ENCODE assay signal across 12 cellular contexts in the genomic region with DNA sequence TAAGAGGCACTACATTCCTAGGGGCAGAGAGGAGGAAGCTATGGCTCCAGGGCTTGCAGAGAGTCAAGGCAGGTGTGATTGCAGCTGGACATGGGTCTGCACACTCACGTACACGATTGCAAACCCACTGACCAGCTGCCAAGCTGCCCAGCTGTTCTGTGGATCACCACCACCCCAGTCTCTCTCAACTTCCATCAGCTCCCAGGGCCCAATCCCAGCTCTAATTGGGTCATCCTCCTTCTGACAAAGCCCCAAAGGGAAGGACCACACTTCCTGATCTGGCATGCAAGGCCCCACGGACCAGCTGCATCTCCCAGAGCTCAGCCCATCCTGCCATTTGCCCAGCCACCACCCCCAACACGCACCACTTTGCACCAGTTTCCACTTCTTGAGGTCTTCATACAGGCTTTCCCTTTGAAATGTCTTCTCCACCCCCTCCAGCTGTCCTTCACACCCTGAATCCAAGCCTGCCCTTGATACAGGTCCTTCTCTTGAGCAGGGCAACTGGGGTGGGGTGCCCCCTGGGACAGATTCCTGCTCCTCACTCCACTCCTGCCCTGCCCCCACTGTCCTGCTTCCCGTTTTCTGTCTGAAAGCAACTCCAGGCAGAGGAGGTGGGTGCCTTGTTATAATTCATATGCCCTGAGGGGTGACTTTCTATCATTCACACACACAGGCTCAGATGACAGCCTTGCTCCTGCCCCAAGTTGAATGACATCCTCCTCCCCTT.
DNase-seq lines count a peak whose midpoint lies in the region; ATAC-seq and TF ChIP-seq lines count a peak whose summit lies in the region.
"Had no signal": no experiment of that assay in that cellular context is flagged by ENCODE, and none has a peak within 500 bp of the region (broad histone marks: within the 10 kb centered on the region; RNA-seq: fewer than 3 reads in every experiment).

No MANE protein-coding gene starts in this region.

- H3K27ac Mint-ChIP-seq in effector memory CD8-positive, alpha-beta T cell = peak overlapping the region; percentile 67 to 82

- DNase-seq in DMS53 (lab: John Stamatoyannopoulos, UW) (peak; percentile 23), DMS53 treated with DMSO at 0.1 percent for 48 hours (lab: John Stamatoyannopoulos, UW; ENCODE audit: unreplicated experiment) (no peak), RWPE1 (ENCODE audit: low spot score) (no peak), spleen (no peak), kidney tubule cell (ENCODE audit: low spot score) (no peak), NCI-H2227 treated with DMSO at 0.1 percent for 48 hours (lab: John Stamatoyannopoulos, UW) (no peak)
- DNase-seq in effector memory CD8-positive, alpha-beta T cell = no peak
- DNase-seq: 8988T; H7; NCI-H524 treated with DMSO at 0.1 percent for 48 hours; stimulated activated CD8-positive, alpha-beta memory T cell treated with anti-CD3 and anti-CD28 coated beads, Interleukin-4, amount 100 ng/mL, for 48 hours had no signal

- intact Hi-C loops in spleen (cut with DNase I; ENCODE audit: low total_unique reads) = no loop called here

- H3K9me3 Mint-ChIP-seq in effector memory CD8-positive, alpha-beta T cell = no peaks in the 10 kb centered on the region

- POLR2A ChIA-PET in RWPE1 (lab: Yijun Ruan, JAX; ENCODE audit: low non-redundant PET) = no interaction called here

- H3K27me3 ChIP-seq in spleen (replicated peaks in 1 of 7) = peaks cover 0 to 5% (median 0%) of the 10 kb centered on the region in 7 donors

- no peak overlapping the region for H3K4me3 ChIP-seq in spleen

- H3K4me1 Mint-ChIP-seq in effector memory CD8-positive, alpha-beta T cell (ENCODE audit: low read depth in 2 of 2) = peaks cover 50 to 68% of the 10 kb centered on the region in 2 donors

- H3K36me3 Mint-ChIP-seq in effector memory CD8-positive, alpha-beta T cell (ENCODE audit: insufficient read depth) = no peaks in the 10 kb centered on the region

- H3K27ac ChIP-seq in RWPE1 (peak overlapping the region; percentile 79), spleen (peak overlapping the region in 6 of 8 donors; percentile 86 to 94 (median 90))

- H3K27me3 Mint-ChIP-seq in effector memory CD8-positive, alpha-beta T cell = no peaks in the 10 kb centered on the region

- peaks cover 0 to 79% (median 50%) of the 10 kb centered on the region in 6 donors for H3K4me1 ChIP-seq in spleen

- no peak for TF ChIP-seq POLR2A in spleen (IDR thresholded peaks at IDR 0.05)

- TF ChIP-seq CTCF in RWPE1 (conservative IDR thresholded peaks at IDR 0.05; ENCODE audit: low read depth) = no peak
- TF ChIP-seq CTCF in spleen (IDR thresholded peaks at IDR 0.05 in 8 of 11, conservative IDR thresholded peaks at IDR 0.05 in 3 of 11) = no peak

- no peaks in the 10 kb centered on the region for H3K9me3 ChIP-seq in spleen

- H3K4me3 Mint-ChIP-seq in effector memory CD8-positive, alpha-beta T cell = peak overlapping the region; percentile 20 to 45

- no peak for ATAC-seq in effector memory CD8-positive, alpha-beta T cell (replicated peaks)
- no peak for ATAC-seq in HG02870 (IDR thresholded peaks at IDR 0.05; ENCODE audit: unreplicated experiment)

- CTCF ChIA-PET in RWPE1 (lab: Yijun Ruan, JAX) = interaction anchor here (0.6 kb wide), 2 partner anchors 31 to 119 kb away, joined by 3 to 5 read pairs; no protein-coding TSS in a partner anchor

- WGBS in spleen, 5 donors = 68 to 78% (median 73%) methylated on average over 5 of the region's 5 CpGs

- H3K36me3 ChIP-seq in spleen = no peaks in the 10 kb centered on the region
